In genomic region chr5:168647083-168647482, GRCh38 we compare ENCODE assay signal across 18 cellular contexts.
DNase-seq lines count a peak whose midpoint lies in the region; ATAC-seq and TF ChIP-seq lines count a peak whose summit lies in the region.
"Had no signal": no experiment of that assay in that cellular context is flagged by ENCODE, and none has a peak within 500 bp of the region (broad histone marks: within the 10 kb centered on the region; RNA-seq: fewer than 3 reads in every experiment).

No MANE protein-coding gene starts in this region.

- TF ChIP-seq CTCF in Calu3 (IDR thresholded peaks at IDR 0.05; ENCODE audit: unreplicated experiment) (no peak), mucosa of descending colon (IDR thresholded peaks at IDR 0.05) (no peak)

- no peaks in the 10 kb centered on the region for H3K9me3 Mint-ChIP-seq in Calu3 (ENCODE audit: low read depth, unreplicated experiment)
- peaks cover 4% of the 10 kb centered on the region for H3K9me3 Mint-ChIP-seq in activated T-cell treated with anti-CD3 and anti-CD28 coated beads, Interleukin-2, amount 50 U/mL, for 4 hours

- no peak overlapping the region for H3K27ac Mint-ChIP-seq in Calu3 (ENCODE audit: unreplicated experiment)
- H3K27ac Mint-ChIP-seq: activated CD8-positive, alpha-beta memory T cell treated with anti-CD3 and anti-CD28 coated beads, Interleukin-2, amount 10 ng/mL, durations not matched to agents 7 days and 5 days; B cell had no signal

- DNase-seq in Calu3: peak; percentile 30
- peak; percentile 33 for DNase-seq in NCI-H226
- peak; percentile 77 for DNase-seq in fibroblast of gingiva (ENCODE audit: low read depth)
- DNase-seq in mucosa of descending colon: no peak
- DNase-seq in activated T-cell treated with anti-CD3 and anti-CD28 coated beads, Interleukin-2, amount 50 U/mL, for 4 hours: no peak
- no peak for DNase-seq in activated CD4-positive, alpha-beta T cell treated with anti-CD3 and anti-CD28 coated beads for 1 hour
- DNase-seq: activated CD4-positive, CD25-positive, alpha-beta regulatory T cell; activated CD8-positive, alpha-beta memory T cell treated with anti-CD3 and anti-CD28 coated beads, Interleukin-2, amount 10 ng/mL, durations not matched to agents 7 days and 5 days; DMS153; effector CD4-positive, alpha-beta T cell; MM.1S; NCI-H2081; NCI-H524 treated with DMSO at 0.1 percent for 48 hours; stimulated activated CD4-positive, alpha-beta T cell treated with anti-CD3 and anti-CD28 coated beads, Interleukin-2, amount 100 ng/mL, for 24 hours; substantia nigra had no signal

- no peaks in the 10 kb centered on the region for H3K36me3 ChIP-seq in mucosa of descending colon (ENCODE audit: low read depth)

- peak; percentile 85 for ATAC-seq in mucosa of descending colon
- ATAC-seq in activated T-cell treated with anti-CD3 and anti-CD28 coated beads, Interleukin-2, amount 50 U/mL, for 4 hours: no peak
- ATAC-seq in HG02870 (IDR thresholded peaks at IDR 0.05; ENCODE audit: unreplicated experiment): no peak
- ATAC-seq in GM21423 (IDR thresholded peaks at IDR 0.05; ENCODE audit: unreplicated experiment): no peak
- ATAC-seq: activated CD8-positive, alpha-beta memory T cell treated with anti-CD3 and anti-CD28 coated beads, Interleukin-2, amount 10 ng/mL, durations not matched to agents 7 days and 5 days had no signal

- intact Hi-C loops in Calu3 (cut with micrococcal nuclease; ENCODE audit: unreplicated experiment) (no loop called here), mucosa of descending colon (cut with DNase I, micrococcal nuclease) (no loop called here)

- H3K27me3 Mint-ChIP-seq in Calu3 (ENCODE audit: unreplicated experiment): no peaks in the 10 kb centered on the region
- peaks cover 2% of the 10 kb centered on the region for H3K27me3 Mint-ChIP-seq in activated T-cell treated with anti-CD3 and anti-CD28 coated beads, Interleukin-2, amount 50 U/mL, for 4 hours (ENCODE audit: low read depth)
- H3K27me3 Mint-ChIP-seq: B cell had no signal

- H3K4me1 ChIP-seq in mucosa of descending colon (ENCODE audit: low read depth): no peaks in the 10 kb centered on the region

- CTCF ChIA-PET in Calu3 (lab: Charles Lee): no interaction called here

- no peaks in the 10 kb centered on the region for H3K36me3 Mint-ChIP-seq in Calu3 (ENCODE audit: insufficient read depth, unreplicated experiment)
- H3K36me3 Mint-ChIP-seq in activated T-cell treated with anti-CD3 and anti-CD28 coated beads, Interleukin-2, amount 50 U/mL, for 4 hours (ENCODE audit: insufficient read depth): peaks cover 1% of the 10 kb centered on the region

- no peak overlapping the region for H3K4me3 Mint-ChIP-seq in Calu3 (ENCODE audit: low read depth, unreplicated experiment)
- no peak overlapping the region for H3K4me3 Mint-ChIP-seq in activated T-cell treated with anti-CD3 and anti-CD28 coated beads, Interleukin-2, amount 50 U/mL, for 4 hours
- H3K4me3 Mint-ChIP-seq: activated CD8-positive, alpha-beta memory T cell treated with anti-CD3 and anti-CD28 coated beads, Interleukin-2, amount 10 ng/mL, durations not matched to agents 7 days and 5 days; B cell had no signal

- H3K4me3 ChIP-seq in mucosa of descending colon: no peak overlapping the region

- no TSS peak for BruUV-seq in Calu3 (replicated peaks; lab: Mats Ljungman, UMichigan)

- no peaks in the 10 kb centered on the region for H3K9me3 ChIP-seq in mucosa of descending colon

- H3K4me1 Mint-ChIP-seq in Calu3 (ENCODE audit: low read depth, unreplicated experiment): peaks cover 15% of the 10 kb centered on the region
- no peaks in the 10 kb centered on the region for H3K4me1 Mint-ChIP-seq in activated T-cell treated with anti-CD3 and anti-CD28 coated beads, Interleukin-2, amount 50 U/mL, for 4 hours (ENCODE audit: low read depth)
- H3K4me1 Mint-ChIP-seq: activated CD8-positive, alpha-beta memory T cell treated with anti-CD3 and anti-CD28 coated beads, Interleukin-2, amount 10 ng/mL, durations not matched to agents 7 days and 5 days; B cell had no signal

Comparison
In these comparisons a context has a peak if more than half of its experiments do, and no peak if none do; other contexts are left out.
1. DNase-seq: peak in Calu3 (single experiment), NCI-H226 (single experiment) and fibroblast of gingiva (single experiment); none in mucosa of descending colon (0 of 3), activated T-cell treated with anti-CD3 and anti-CD28 coated beads, Interleukin-2, amount 50 U/mL, for 4 hours (single experiment) and activated CD4-positive, alpha-beta T cell treated with anti-CD3 and anti-CD28 coated beads for 1 hour (single experiment).